23 cellular contexts compared by ENCODE assay signal in genomic region chr11:92929168-92930053, GRCh38. TPM values are rescaled to one million over a fixed set of nuclear protein-coding genes. Genes with fewer than 3 reads are reported as not detected.
"Had no signal": no experiment of that assay in that cellular context is flagged by ENCODE, and none has a peak within 500 bp of the region (broad histone marks: within the 10 kb centered on the region; RNA-seq: fewer than 3 reads in every experiment).

No MANE protein-coding gene starts in this region.

- H3K27ac ChIP-seq: neutrophil, parathyroid adenoma, skin epidermis, tibial nerve, vagina had no signal

- H3K36me3 ChIP-seq: neutrophil, tibial nerve, vagina had no signal

- H3K9me3 ChIP-seq: neutrophil, vagina had no signal

- H3K4me3 ChIP-seq: skin epidermis, tibial nerve, vagina had no signal

- H3K4me1 ChIP-seq: parathyroid adenoma, tibial nerve, vagina had no signal

- ATAC-seq: activated CD4-positive, CD25-positive, alpha-beta regulatory T cell treated with anti-CD3 and anti-CD28 coated beads, Interleukin-2, amount 50 U/mL, for 24 hours; left ventricle myocardium superior; natural killer cell had no signal

- H3K27me3 ChIP-seq: neutrophil, tibial nerve, vagina had no signal

- DNase-seq: activated naive CD4-positive, alpha-beta T cell; aorta; erythroblast; hippocampal formation; left ventricle myocardium superior; mesenchymal stem cell; natural killer cell; retina; stimulated activated CD4-positive, alpha-beta T cell treated with anti-CD3 and anti-CD28 coated beads, Interleukin-15, amount 100 ng/mL, for 24 hours; stimulated activated CD4-positive, alpha-beta T cell treated with anti-CD3 and anti-CD28 coated beads, Interleukin-4, amount 100 ng/mL, for 1 hour; stimulated activated naive CD4-positive, alpha-beta T cell; T-helper 9 cell had no signal

RNA-seq across cellular contexts. Expression of gene MTNR1B, which starts 40.0 kb away (rescaled TPM):
- total RNA-seq: activated CD8-positive, alpha-beta memory T cell treated with anti-CD3 and anti-CD28 coated beads for 36 hours; activated T-helper 1 cell treated with anti-CD3 and anti-CD28 coated beads, Interleukin-12 subunit alpha, Interleukin-12 subunit beta, Interleukin-2, Interleukin-4 antibody, amounts not matched to agents 30 ng/mL and 10 ng/mL and 1 ng/mL, durations not matched to agents 14 hours and 24 hours and 36 hours; aorta; dermis microvascular lymphatic vessel endothelial cell; kidney epithelial cell; left ventricle myocardium superior; natural killer cell; subcutaneous adipose tissue; tibial nerve; vagina had no signal
- polyA plus RNA-seq: aorta had no signal
